ENCODE assay signal across 6 cellular contexts in genomic region chr5:20128346-20128745, GRCh38.
"Had no signal": no experiment of that assay in that cellular context is flagged by ENCODE, and none has a peak within 500 bp of the region (broad histone marks: within the 10 kb centered on the region; RNA-seq: fewer than 3 reads in every experiment).

No MANE protein-coding gene starts in this region.

- DNase-seq: GM23248, GOT3, H9, HCEC 1CT, Kasumi-1, KG1 had no signal

- H3K27ac ChIP-seq: GM23248 had no signal

- H3K4me3 ChIP-seq: GM23248 had no signal

- H3K9ac ChIP-seq: GM23248 had no signal

- H2AFZ ChIP-seq: GM23248 had no signal
